ENCODE assay signal across 8 cellular contexts in genomic region chr5:34007116-34007674, GRCh38. TPM values are rescaled to one million over a fixed set of nuclear protein-coding genes. Genes with fewer than 3 reads are reported as not detected.
DNase-seq lines count a peak whose midpoint lies in the region; ATAC-seq and TF ChIP-seq lines count a peak whose summit lies in the region.

No MANE protein-coding gene starts in this region.

- POLR2A ChIA-PET in Panc1 (lab: Charles Lee): no interaction called here

- WGBS in aorta, 2 donors: 7% methylated on average over 16 of the region's 16 CpGs

- in situ Hi-C loops in Panc1 (cut with HindIII; ENCODE audit: low pct_unique_long_range_greater_than_20kb, low sequenced_read_pairs): no loop called here

- no peak for ATAC-seq in Panc1
- peak; percentile 43 for ATAC-seq in aorta (ENCODE audit: low FRiP score)
- ATAC-seq in HG02973 (IDR thresholded peaks at IDR 0.05; ENCODE audit: unreplicated experiment): no peak

- no peaks in the 10 kb centered on the region for H3K27me3 ChIP-seq in Panc1 (ENCODE audit: control insufficient read depth, insufficient read depth, low read length)
- no peaks in the 10 kb centered on the region for H3K27me3 ChIP-seq in effector memory CD4-positive, alpha-beta T cell (replicated peaks; ENCODE audit: control insufficient read depth, insufficient read depth, low read length, poor library complexity, severe bottlenecking)
- no peaks in the 10 kb centered on the region for H3K27me3 ChIP-seq in aorta (ENCODE audit: control insufficient read depth in 1 of 2, insufficient read depth in 2 of 2, low read length in 1 of 2)

- H3K36me3 ChIP-seq in Panc1 (ENCODE audit: control insufficient read depth, insufficient read depth, low read length) (no peaks in the 10 kb centered on the region; the same call in 1 of the 2 replicates), aorta (ENCODE audit: control insufficient read depth in 1 of 2, insufficient read depth in 2 of 2, low read length in 1 of 2) (no peaks in the 10 kb centered on the region)
- no peaks in the 10 kb centered on the region for H3K36me3 ChIP-seq in effector memory CD4-positive, alpha-beta T cell (ENCODE audit: control insufficient read depth, insufficient read depth, low read length)

- CTCF ChIA-PET in Panc1 (lab: Charles Lee): no interaction called here

- H3K4me3 ChIP-seq in GM12864 (ENCODE audit: low read depth, low read length) (peak overlapping the region; percentile 84), Panc1 (ENCODE audit: low read depth in 2 of 2, low read length in 2 of 2) (peak overlapping the region; percentile 79 to 90), aorta (ENCODE audit: low read length in 2 of 2) (peak overlapping the region; percentile 62 to 87)
- peak overlapping the region; percentile 86 for H3K4me3 ChIP-seq in effector memory CD4-positive, alpha-beta T cell (ENCODE audit: insufficient read depth, low read depth, low read length, poor library complexity, severe bottlenecking)

- intact Hi-C loops in Panc1 (cut with micrococcal nuclease; ENCODE audit: unreplicated experiment): loop anchor here (5.0 kb wide), 1 partner anchor 460 kb away; no protein-coding TSS in a partner anchor
- intact Hi-C loops in aorta (cut with DNase I): loop anchor here (5.0 to 10.0 kb wide), 2 partner anchors 45 to 458 kb away; no protein-coding TSS in a partner anchor

- H3K9me3 ChIP-seq in Panc1 (ENCODE audit: control insufficient read depth, insufficient read depth, low read depth, low read length): no peaks in the 10 kb centered on the region
- H3K9me3 ChIP-seq in effector memory CD4-positive, alpha-beta T cell (ENCODE audit: control insufficient read depth, low read length): no peaks in the 10 kb centered on the region
- no peaks in the 10 kb centered on the region for H3K9me3 ChIP-seq in aorta (ENCODE audit: control insufficient read depth, low read length)

- no peak for TF ChIP-seq CTCF in GM12864 (IDR thresholded peaks at IDR 0.05; ENCODE audit: low read depth, low read length, missing control alignments)
- no peak for TF ChIP-seq CTCF in Panc1 (IDR thresholded peaks at IDR 0.05)

- DNase-seq in GM12864 (ENCODE audit: low read depth) (no peak), Panc1 (ENCODE audit: low read depth, low spot score) (no peak), midbrain (lab: John Stamatoyannopoulos, UW) (peak; percentile 58), aorta (no peak), NAMALWA (ENCODE audit: low spot score) (no peak)
- DNase-seq in effector memory CD4-positive, alpha-beta T cell: no peak
- DNase-seq in stimulated activated naive CD4-positive, alpha-beta T cell treated with Interleukin-2 at 50 U/mL for 16 hours (lab: John Stamatoyannopoulos, UW): no peak

- peak overlapping the region; percentile 99 for H3K27ac ChIP-seq in Panc1 (ENCODE audit: low read length)
- H3K27ac ChIP-seq in effector memory CD4-positive, alpha-beta T cell (ENCODE audit: insufficient read depth, low read length, poor library complexity, severe bottlenecking): peak overlapping the region; percentile 72
- peak overlapping the region in 1 of 2 donors; percentile 84 for H3K27ac ChIP-seq in aorta (ENCODE audit: low read depth in 1 of 2, low read length in 2 of 2)

- H3K4me1 ChIP-seq in Panc1 (ENCODE audit: control insufficient read depth, insufficient read depth, low read length) (peaks cover 8% of the 10 kb centered on the region), aorta (ENCODE audit: control insufficient read depth in 1 of 2, insufficient read depth in 2 of 2, low read length in 2 of 2) (peaks cover 0 to 4% of the 10 kb centered on the region in 2 donors)
- peaks cover 9% of the 10 kb centered on the region for H3K4me1 ChIP-seq in effector memory CD4-positive, alpha-beta T cell (ENCODE audit: control insufficient read depth, insufficient read depth, low read length, poor library complexity, severe bottlenecking)

- TSS peak; percentile 58 for BruUV-seq in Panc1 (replicated peaks; lab: Mats Ljungman, UMichigan)

RNA-seq across cellular contexts. Expression of gene AMACR, which starts 0.7 kb away (rescaled TPM):
- total RNA-seq in Panc1 (2021; ENCODE audit: unreplicated experiment): 20.6 TPM
- polyA plus RNA-seq in Panc1 (2012; ENCODE audit: insufficient read length): 12.4 TPM
- total RNA-seq in aorta: 10 to 100 TPM in 1 of 2 donors, 1 to 10 TPM in 1; 5.0 to 11.4 TPM
- 1 to 10 TPM; 6.8 to 8.5 TPM for polyA plus RNA-seq in aorta

RNA-seq across cellular contexts. Expression of gene SLC45A2, which starts 22.7 kb away (rescaled TPM):
- total RNA-seq in Panc1 (2021; ENCODE audit: unreplicated experiment) (not detected), aorta (under 1 TPM; 0.36 to 0.54 TPM)
- polyA plus RNA-seq in Panc1 (2012; ENCODE audit: insufficient read length): not detected
- not detected for polyA plus RNA-seq in aorta

RNA-seq across cellular contexts. Expression of gene C1QTNF3, which starts 35.8 kb away (rescaled TPM):
- total RNA-seq in Panc1 (2021; ENCODE audit: unreplicated experiment) (2.1 TPM), aorta (10 to 100 TPM in 1 of 2 donors, 1 to 10 TPM in 1; 5.6 to 38.8 TPM)
- polyA plus RNA-seq in Panc1 (2012; ENCODE audit: insufficient read length): 0.81 TPM
- polyA plus RNA-seq in aorta: 1 to 10 TPM in 1 of 2 donors, not detected in 1; 3.1 TPM
